16 cellular contexts compared by ENCODE assay signal in genomic region chr5:132203464-132203818, GRCh38. TPM values are rescaled to one million over a fixed set of nuclear protein-coding genes. Genes with fewer than 3 reads are reported as not detected.
DNase-seq lines count a peak whose midpoint lies in the region; ATAC-seq and TF ChIP-seq lines count a peak whose summit lies in the region.
"Had no signal": no experiment of that assay in that cellular context is flagged by ENCODE, and none has a peak within 500 bp of the region (broad histone marks: within the 10 kb centered on the region; RNA-seq: fewer than 3 reads in every experiment).

No MANE protein-coding gene starts in this region.

- ATAC-seq in left ventricle myocardium superior (peak; percentile 6), Right ventricle myocardium inferior (no peak), right cardiac atrium (peak in 1 of 2 donors; percentile 5), gastrocnemius medialis (no peak), HG03039 (IDR thresholded peaks at IDR 0.05; ENCODE audit: unreplicated experiment) (no peak)
- ATAC-seq: K562 had no signal

- in situ Hi-C loops in gastrocnemius medialis (cut with MboI; ENCODE audit: low sequenced_read_pairs in 4 of 4) = no loop called here
- in situ Hi-C loops in GM13977 (cut with MboI; ENCODE audit: low pct_unique_long_range_greater_than_20kb, low sequenced_read_pairs, unreplicated experiment) = no loop called here

- no peak for DNase-seq in left ventricle myocardium superior
- DNase-seq in Right ventricle myocardium inferior (ENCODE audit: missing footprints) = no peak
- DNase-seq in RPMI7951 (ENCODE audit: low read depth) = peak; percentile 17
- no peak for DNase-seq in right cardiac atrium
- DNase-seq in gastrocnemius medialis = no peak
- DNase-seq in GM13977 (ENCODE audit: low spot score) = no peak
- DNase-seq in globus pallidus (ENCODE audit: low spot score) = no peak
- DNase-seq: activated CD4-positive, alpha-beta T cell treated with anti-CD3 and anti-CD28 coated beads, Interleukin-2, amount 50 U/mL, for 1 hour; NCI-H1417; small intestine; stimulated activated naive CD4-positive, alpha-beta T cell; uterus had no signal

- WGBS in right cardiac atrium = 92% methylated on average over 4 of the region's 4 CpGs

- peaks cover 0 to 16% of the 10 kb centered on the region in 2 donors for H3K36me3 ChIP-seq in gastrocnemius medialis
- H3K36me3 ChIP-seq: colonic mucosa, uterus had no signal

- intact Hi-C loops in left ventricle myocardium superior (cut with micrococcal nuclease) = no loop called here
- intact Hi-C loops in Right ventricle myocardium inferior (cut with DNase I) = no loop called here
- intact Hi-C loops in right cardiac atrium (cut with DNase I) = no loop called here
- intact Hi-C loops in gastrocnemius medialis (cut with DNase I; ENCODE audit: low total_unique reads) = no loop called here

- no peak for TF ChIP-seq CTCF in gastrocnemius medialis (IDR thresholded peaks at IDR 0.05 in 4 of 5, conservative IDR thresholded peaks at IDR 0.05 in 1 of 5)
- TF ChIP-seq CTCF in GM13977 (IDR thresholded peaks at IDR 0.05; ENCODE audit: extremely low read depth, insufficient read depth, missing control alignments) = no peak

- H3K4me3 ChIP-seq in right cardiac atrium (ENCODE audit: low read length) = no peak overlapping the region
- H3K4me3 ChIP-seq in gastrocnemius medialis = no peak overlapping the region
- H3K4me3 ChIP-seq: adrenal gland, colonic mucosa, K562, uterus had no signal

- H3K27me3 ChIP-seq in right cardiac atrium (ENCODE audit: control insufficient read depth, insufficient read depth) = no peaks in the 10 kb centered on the region
- no peaks in the 10 kb centered on the region for H3K27me3 ChIP-seq in gastrocnemius medialis
- H3K27me3 ChIP-seq: adrenal gland, colonic mucosa, uterus had no signal

- TF ChIP-seq POLR2A in gastrocnemius medialis (IDR thresholded peaks at IDR 0.05) = no peak

- H3K4me1 ChIP-seq in right cardiac atrium (ENCODE audit: control insufficient read depth, insufficient read depth, low read length) = peaks cover 21% of the 10 kb centered on the region
- peaks cover 10 to 17% of the 10 kb centered on the region in 2 donors for H3K4me1 ChIP-seq in gastrocnemius medialis
- H3K4me1 ChIP-seq: adrenal gland, colonic mucosa, uterus had no signal

- H3K9me3 ChIP-seq in right cardiac atrium (ENCODE audit: control insufficient read depth, low read length) = no peaks in the 10 kb centered on the region
- H3K9me3 ChIP-seq in gastrocnemius medialis = no peaks in the 10 kb centered on the region
- H3K9me3 ChIP-seq: adrenal gland, colonic mucosa, uterus had no signal

- H3K27ac ChIP-seq in right cardiac atrium (ENCODE audit: low read length) (peak overlapping the region; percentile 13), gastrocnemius medialis (no peak overlapping the region)
- H3K27ac ChIP-seq: adrenal gland, colonic mucosa, uterus had no signal

RNA-seq across cellular contexts. Expression of gene P4HA2, which starts 24.2 kb away (rescaled TPM):
- total RNA-seq in left ventricle myocardium superior (78.4 TPM), Right ventricle myocardium inferior (88.7 TPM), right cardiac atrium (100 to 1,000 TPM in 1 of 4 donors, 10 to 100 TPM in 3; 58.9 to 103 (median 71.8) TPM), gastrocnemius medialis (10 to 100 TPM in 2 of 4 donors, 1 to 10 TPM in 2; 5.8 to 15.7 (median 10.3) TPM)
- 239 and 264 TPM in 2 replicates for total RNA-seq in RPMI7951 (2014; rRNA removed; shearing (Covaris generic))
- polyA plus RNA-seq in right cardiac atrium = 51.9 TPM

RNA-seq across cellular contexts. Expression of gene PDLIM4, which starts 54.1 kb away (rescaled TPM):
- total RNA-seq in left ventricle myocardium superior (3.8 TPM), Right ventricle myocardium inferior (5.4 TPM), right cardiac atrium (100 to 1,000 TPM in 1 of 4 donors, 10 to 100 TPM in 3; 47.8 to 113 (median 54.3) TPM), gastrocnemius medialis (1 to 10 TPM in 3 of 4 donors, under 1 TPM in 1; 0.66 to 8.0 (median 5.3) TPM)
- 0.48 TPM in 1 of 2 replicates, not detected in the other for total RNA-seq in RPMI7951 (2014; rRNA removed; shearing (Covaris generic))
- polyA plus RNA-seq in right cardiac atrium = 35.0 TPM
